8 cellular contexts compared by ENCODE assay signal in the genomic region with DNA sequence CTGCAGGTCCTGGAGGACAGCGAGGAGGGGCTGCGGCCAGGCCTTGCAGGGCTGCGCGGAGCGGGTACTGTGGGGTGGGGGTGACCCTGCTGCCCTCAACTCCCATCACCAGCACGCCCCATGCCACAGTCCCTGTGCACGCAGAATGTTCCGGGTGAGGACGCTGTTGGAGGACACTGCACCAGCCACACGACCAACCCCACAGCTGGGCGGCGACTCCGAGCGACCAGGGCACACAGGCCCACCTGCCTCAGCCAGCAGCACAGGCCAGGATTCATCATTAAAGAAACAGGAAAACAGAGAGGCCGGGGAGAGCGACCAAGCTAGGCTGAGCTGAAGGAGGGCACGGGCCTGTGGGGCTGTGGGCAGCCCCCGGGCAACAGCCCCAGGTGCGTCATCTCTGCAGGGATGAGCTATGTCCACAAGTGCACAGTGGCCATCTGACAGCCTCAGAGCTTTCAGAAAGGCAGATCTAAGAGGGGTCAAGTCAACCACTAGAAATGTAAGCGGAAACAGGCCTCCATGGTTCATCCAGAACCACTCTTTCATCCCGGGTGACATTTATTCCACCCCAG. TPM values are rescaled to one million over a fixed set of nuclear protein-coding genes. Genes with fewer than 3 reads are reported as not detected.
A peak's percentile ranks its signal among the peaks of the same experiment; 100 is the strongest.
DNase-seq lines count a peak whose midpoint lies in the region; ATAC-seq and TF ChIP-seq lines count a peak whose summit lies in the region.

No MANE protein-coding gene starts in this region.

- peaks cover 0 to 11% of the 10 kb centered on the region in 2 donors for H3K36me3 ChIP-seq in gastroesophageal sphincter

- H3K4me1 ChIP-seq in gastroesophageal sphincter, result peaks cover 0 to 82% (median 23%) of the 10 kb centered on the region in 3 donors

- no peaks in the 10 kb centered on the region for H3K27me3 ChIP-seq in gastroesophageal sphincter

- H3K9me3 ChIP-seq in gastroesophageal sphincter, result no peaks in the 10 kb centered on the region

- no peak for TF ChIP-seq EP300 in gastroesophageal sphincter (IDR thresholded peaks at IDR 0.05)

- H3K27ac ChIP-seq in gastroesophageal sphincter, result peak overlapping the region; percentile 91 to 98 (median 96)

- DNase-seq in ELF-1 (ENCODE audit: low read depth, low spot score), result peak; percentile 37
- DNase-seq in retinal pigment epithelial cell (ENCODE audit: low read depth), result no peak
- no peak for DNase-seq in pons (ENCODE audit: low spot score)
- no peak for DNase-seq in cerebellum (ENCODE audit: low spot score)

- ATAC-seq in gastroesophageal sphincter (peak; percentile 11), HG03175 (IDR thresholded peaks at IDR 0.05; ENCODE audit: unreplicated experiment) (no peak), GM19324 (IDR thresholded peaks at IDR 0.05; ENCODE audit: low FRiP score, unreplicated experiment) (no peak)

- peak overlapping the region; percentile 91 for H3K4me3 ChIP-seq in WI38 (ENCODE audit: low read depth, low read length)
- peak overlapping the region; percentile 60 to 95 for H3K4me3 ChIP-seq in gastroesophageal sphincter
- H3K4me3 ChIP-seq in retinal pigment epithelial cell (ENCODE audit: low read length), result peak overlapping the region; percentile 50

- TF ChIP-seq CTCF in WI38 (IDR thresholded peaks at IDR 0.05; ENCODE audit: low read depth, low read length) (no peak), gastroesophageal sphincter (IDR thresholded peaks at IDR 0.05) (no peak), retinal pigment epithelial cell (conservative IDR thresholded peaks at IDR 0.05; ENCODE audit: low read depth, low read length) (no peak)

- TF ChIP-seq POLR2A in gastroesophageal sphincter (IDR thresholded peaks at IDR 0.05), result no peak

- WGBS in gastroesophageal sphincter (ENCODE audit: low coverage in 1 of 2), 2 donors, result 20 to 40% methylated on average over 2 to 6 of the region's 21 CpGs

RNA-seq across cellular contexts. Expression of a gene that starts 1.6 kb away (rescaled TPM):
- 100 to 1,000 TPM; 132 to 392 (median 217) TPM for total RNA-seq in gastroesophageal sphincter
- total RNA-seq in cerebellum, result 18.1 TPM
